In the genomic region with DNA sequence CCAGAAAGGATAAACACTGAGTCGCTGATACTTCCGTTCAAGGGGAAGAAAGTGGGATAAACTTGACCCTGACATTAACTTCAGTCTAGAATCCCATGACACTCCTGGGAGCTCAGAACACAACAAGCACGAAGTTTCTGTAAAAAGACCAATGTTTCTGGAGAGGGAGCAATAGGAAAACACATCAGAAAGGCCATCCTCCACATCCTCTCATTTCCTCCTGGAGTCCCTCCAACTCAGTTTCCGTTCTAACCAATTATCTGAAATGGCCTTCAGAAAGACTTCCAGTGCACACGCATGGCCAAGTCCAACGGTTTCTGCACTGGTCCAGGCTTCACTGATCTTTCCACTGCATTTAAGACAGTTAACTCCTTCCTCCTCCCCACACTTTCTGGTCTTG, we compare ENCODE assay signal across 15 cellular contexts.
A peak's percentile ranks its signal among the peaks of the same experiment; 100 is the strongest.
DNase-seq lines count a peak whose midpoint lies in the region; TF ChIP-seq lines count a peak whose summit lies in the region.
"Had no signal": no experiment of that assay in that cellular context is flagged by ENCODE, and none has a peak within 500 bp of the region (broad histone marks: within the 10 kb centered on the region; RNA-seq: fewer than 3 reads in every experiment).

No MANE protein-coding gene starts in this region.

- H3F3A ChIP-seq in neural progenitor cell (ENCODE audit: low read depth), result no peaks in the 10 kb centered on the region

- no peak overlapping the region for H3K4me2 ChIP-seq in neural progenitor cell

- no peak overlapping the region for H3K4me3 Mint-ChIP-seq in neural progenitor cell
- H3K4me3 Mint-ChIP-seq: stimulated activated naive CD8-positive, alpha-beta T cell treated with anti-CD3 and anti-CD28 coated beads, Interleukin-15, Interleukin-2, amounts not matched to agents 100 ng/mL and 50 ng/mL, for 24 hours; T-helper 17 cell had no signal

- no peaks in the 10 kb centered on the region for H3K27me3 ChIP-seq in cardiac muscle cell
- no peaks in the 10 kb centered on the region for H3K27me3 ChIP-seq in muscle layer of colon (ENCODE audit: control insufficient read depth in 1 of 2, insufficient read depth in 2 of 2, low read length in 2 of 2)
- H3K27me3 ChIP-seq in neural progenitor cell, result no peaks in the 10 kb centered on the region
- H3K27me3 ChIP-seq: neutrophil had no signal

- peaks cover 27% of the 10 kb centered on the region for H3K4me1 ChIP-seq in cardiac muscle cell (ENCODE audit: low read depth)
- H3K4me1 ChIP-seq in muscle layer of colon (ENCODE audit: insufficient read depth, low read length), result peaks cover 72% of the 10 kb centered on the region
- H3K4me1 ChIP-seq in neural progenitor cell, result no peaks in the 10 kb centered on the region

- peaks cover 2% of the 10 kb centered on the region for H3K4me1 Mint-ChIP-seq in neural progenitor cell

- peaks cover 4% of the 10 kb centered on the region for H3K27me3 Mint-ChIP-seq in neural progenitor cell (ENCODE audit: insufficient read depth, low read depth)

- H3K27ac ChIP-seq in cardiac muscle cell (peak overlapping the region; percentile 49), muscle layer of colon (ENCODE audit: low read depth, low read length) (peak overlapping the region; percentile 90), neural progenitor cell (no peak overlapping the region)
- H3K27ac ChIP-seq: neutrophil had no signal

- H3K36me3 ChIP-seq in cardiac muscle cell, result no peaks in the 10 kb centered on the region
- no peaks in the 10 kb centered on the region for H3K36me3 ChIP-seq in muscle layer of colon (ENCODE audit: insufficient read depth, low read length)
- H3K36me3 ChIP-seq in neural progenitor cell, result no peaks in the 10 kb centered on the region
- H3K36me3 ChIP-seq: neutrophil had no signal

- H3K9me3 ChIP-seq in cardiac muscle cell (ENCODE audit: low read depth) (no peaks in the 10 kb centered on the region), muscle layer of colon (ENCODE audit: low read length) (no peaks in the 10 kb centered on the region), neural progenitor cell (ENCODE audit: low read depth) (no peaks in the 10 kb centered on the region)
- H3K9me3 ChIP-seq: neutrophil had no signal

- TF ChIP-seq CTCF in cardiac muscle cell (IDR thresholded peaks at IDR 0.05; ENCODE audit: low read depth, low read length), result no peak
- no peak for TF ChIP-seq CTCF in neural progenitor cell (IDR thresholded peaks at IDR 0.05)

- H3K9me3 Mint-ChIP-seq in neural progenitor cell, result no peaks in the 10 kb centered on the region
- H3K9me3 Mint-ChIP-seq: activated naive CD4-positive, alpha-beta T cell treated with anti-CD3 and anti-CD28 coated beads, Interleukin-2, amount 50 U/mL, for 72 hours; stimulated activated naive CD8-positive, alpha-beta T cell treated with anti-CD3 and anti-CD28 coated beads, Interleukin-15, Interleukin-2, amounts not matched to agents 100 ng/mL and 50 ng/mL, for 24 hours had no signal

- H3K9ac ChIP-seq in muscle layer of colon (ENCODE audit: low read length) (no peak overlapping the region), neural progenitor cell (no peak overlapping the region)

- no peak overlapping the region for H3K27ac Mint-ChIP-seq in neural progenitor cell
- H3K27ac Mint-ChIP-seq: activated naive CD4-positive, alpha-beta T cell treated with anti-CD3 and anti-CD28 coated beads, Interleukin-2, amount 50 U/mL, for 72 hours; stimulated activated naive CD8-positive, alpha-beta T cell treated with anti-CD3 and anti-CD28 coated beads, Interleukin-15, Interleukin-2, amounts not matched to agents 100 ng/mL and 50 ng/mL, for 24 hours; T-helper 17 cell had no signal

- DNase-seq in cardiac muscle cell (ENCODE audit: low read depth in 1 of 2, low spot score in 1 of 2), result peak in 1 of 2 donors; percentile 82
- DNase-seq in cardiac septum (ENCODE audit: low spot score), result no peak
- peak; percentile 14 for DNase-seq in fibroblast of gingiva (ENCODE audit: low read depth)
- DNase-seq in NCI-H2081 treated with DMSO at 0.1 percent for 48 hours (lab: John Stamatoyannopoulos, UW), result no peak
- DNase-seq in KG1 (lab: John Stamatoyannopoulos, UW), result no peak
- DNase-seq in neural progenitor cell (ENCODE audit: low spot score), result no peak
- no peak for DNase-seq in stimulated activated CD4-positive, alpha-beta T cell treated with anti-CD3 and anti-CD28 coated beads, Interleukin-4, amount 100 ng/mL, for 4 hours
- DNase-seq: DMS53, H7, NCI-H187 treated with DMSO at 0.1 percent for 48 hours, T-helper 17 cell had no signal

- intact Hi-C loops in cardiac septum (cut with DNase I), result loop anchor here (2.0 kb wide), 2 partner anchors 27 to 33 kb away; no protein-coding TSS in a partner anchor

- H4K20me1 ChIP-seq in neural progenitor cell (ENCODE audit: low read depth), result no peaks in the 10 kb centered on the region

- H3K79me2 ChIP-seq in neural progenitor cell (ENCODE audit: low read depth), result no peaks in the 10 kb centered on the region

- H3K36me3 Mint-ChIP-seq in neural progenitor cell, result no peaks in the 10 kb centered on the region
- H3K36me3 Mint-ChIP-seq: activated naive CD4-positive, alpha-beta T cell treated with anti-CD3 and anti-CD28 coated beads, Interleukin-2, amount 50 U/mL, for 72 hours had no signal

- H2AFZ ChIP-seq in neural progenitor cell (replicated peaks), result no peak overlapping the region

- no peak overlapping the region for H3K4me3 ChIP-seq in cardiac muscle cell
- H3K4me3 ChIP-seq in muscle layer of colon (ENCODE audit: low read depth in 1 of 2, low read length in 2 of 2), result no peak overlapping the region
- H3K4me3 ChIP-seq in neural progenitor cell, result no peak overlapping the region
